In genomic region chrX:32455704-32456103, GRCh38 we compare ENCODE assay signal across 20 cellular contexts.
"Had no signal": no experiment of that assay in that cellular context is flagged by ENCODE, and none has a peak within 500 bp of the region (broad histone marks: within the 10 kb centered on the region; RNA-seq: fewer than 3 reads in every experiment).

No MANE protein-coding gene starts in this region.

- H3K9me3 ChIP-seq: SK-N-SH had no signal

- H3K27ac ChIP-seq: RWPE1 had no signal

- ATAC-seq: Panc1, PC-3, T-helper 17 cell had no signal

- DNase-seq: KBM-7, NCI-H1092, NCI-H1436, NCI-H187, NCI-H2029, NCI-H2081 treated with DMSO at 0.1 percent for 48 hours, NCI-H2171, NCI-H226, NCI-H446, NCI-H510A, NCI-H524 treated with DMSO at 0.1 percent for 48 hours, NCI-H69, NCI-H774, PC-3, SHP77, SK-N-SH, T-helper 1 cell, T-helper 17 cell had no signal
